Comparison of ENCODE assay signal across 8 cellular contexts in genomic region chrX:153794897-153795816, GRCh38. TPM values are rescaled to one million over a fixed set of nuclear protein-coding genes. Genes with fewer than 3 reads are reported as not detected.
DNase-seq lines count a peak whose midpoint lies in the region; ATAC-seq and TF ChIP-seq lines count a peak whose summit lies in the region.

No MANE protein-coding gene starts in this region.

- ATAC-seq in GM18505 (IDR thresholded peaks at IDR 0.05; ENCODE audit: unreplicated experiment) (peak; percentile 1), Panc1 (peak; percentile 1)

- DNase-seq in Panc1 (ENCODE audit: low read depth, low spot score): no peak
- DNase-seq in NCI-H2196 (lab: John Stamatoyannopoulos, UW; ENCODE audit: unreplicated experiment): no peak
- DNase-seq in LoVo (ENCODE audit: low spot score): no peak
- DNase-seq in mucosa of gallbladder (ENCODE audit: low spot score): no peak
- DNase-seq in NCI-H526 (lab: John Stamatoyannopoulos, UW): no peak

- TSS peak; percentile 94 for BruUV-seq in Panc1 (replicated peaks; lab: Mats Ljungman, UMichigan)

- H3K9ac ChIP-seq in duodenal mucosa (ENCODE audit: low read depth in 1 of 2, low read length in 2 of 2): peak overlapping the region; percentile 63

- no peak for TF ChIP-seq POLR2A in GM18505 (IDR thresholded peaks at IDR 0.05; ENCODE audit: borderline replicate concordance, extremely low read depth, insufficient read depth, insufficient read length)

- H3K36me3 ChIP-seq in Panc1 (ENCODE audit: control insufficient read depth, insufficient read depth, low read length) (peaks cover 3% of the 10 kb centered on the region), duodenal mucosa (ENCODE audit: control insufficient read depth in 1 of 2, insufficient read depth in 2 of 2, low read length in 2 of 2) (peaks cover 0 to 21% of the 10 kb centered on the region in 2 donors), muscle layer of duodenum (ENCODE audit: control insufficient read depth in 1 of 2, insufficient read depth in 2 of 2, low read length in 2 of 2) (peaks cover 0 to 9% of the 10 kb centered on the region in 2 donors)

- H3K4me3 ChIP-seq in Panc1 (ENCODE audit: low read depth in 2 of 2, low read length in 2 of 2) (peak overlapping the region; percentile 69 to 95), duodenal mucosa (ENCODE audit: low read depth in 1 of 2, low read length in 2 of 2) (peak overlapping the region; percentile 77 to 81), muscle layer of duodenum (ENCODE audit: low read depth in 1 of 2, low read length in 2 of 2) (peak overlapping the region; percentile 75 to 76)

- intact Hi-C loops in Panc1 (cut with micrococcal nuclease; ENCODE audit: unreplicated experiment): no loop called here

- in situ Hi-C loops in Panc1 (cut with HindIII; ENCODE audit: low pct_unique_long_range_greater_than_20kb, low sequenced_read_pairs): no loop called here

- H3K27me3 ChIP-seq in Panc1 (ENCODE audit: control insufficient read depth, insufficient read depth, low read length) (no peaks in the 10 kb centered on the region), duodenal mucosa (ENCODE audit: control insufficient read depth in 1 of 2, insufficient read depth in 2 of 2, low read length in 2 of 2) (no peaks in the 10 kb centered on the region), muscle layer of duodenum (ENCODE audit: low read depth, low read length) (no peaks in the 10 kb centered on the region)

- CTCF ChIA-PET in Panc1 (lab: Charles Lee): interaction anchor here (0.6 kb wide), 1 partner anchor 27 kb away, joined by 5 read pairs; no protein-coding TSS in a partner anchor

- peaks cover 22% of the 10 kb centered on the region for H3K4me1 ChIP-seq in Panc1 (ENCODE audit: control insufficient read depth, insufficient read depth, low read length)
- peaks cover 21 to 22% of the 10 kb centered on the region in 2 donors for H3K4me1 ChIP-seq in duodenal mucosa (ENCODE audit: control insufficient read depth in 1 of 2, insufficient read depth in 2 of 2, low read length in 2 of 2)
- H3K4me1 ChIP-seq in muscle layer of duodenum (ENCODE audit: control insufficient read depth in 1 of 2, insufficient read depth in 2 of 2, low read length in 2 of 2): peaks cover 0 to 26% of the 10 kb centered on the region in 2 donors

- no peak for TF ChIP-seq CTCF in Panc1 (IDR thresholded peaks at IDR 0.05)

- H3K27ac ChIP-seq in Panc1 (ENCODE audit: low read length) (peak overlapping the region; percentile 96), duodenal mucosa (ENCODE audit: low read depth, low read length) (peak overlapping the region; percentile 66), muscle layer of duodenum (ENCODE audit: low read length) (peak overlapping the region; percentile 56)

- H3K9me3 ChIP-seq in Panc1 (ENCODE audit: control insufficient read depth, insufficient read depth, low read depth, low read length) (no peaks in the 10 kb centered on the region), duodenal mucosa (ENCODE audit: control insufficient read depth in 1 of 2, low read length in 2 of 2) (no peaks in the 10 kb centered on the region), muscle layer of duodenum (ENCODE audit: control insufficient read depth in 1 of 2, low read length in 2 of 2) (no peaks in the 10 kb centered on the region)

- POLR2A ChIA-PET in Panc1 (lab: Charles Lee): interaction anchor here (0.6 kb wide), 1 partner anchor 128 kb away, joined by 3 read pairs; no protein-coding TSS in a partner anchor

RNA-seq across cellular contexts. Expression of gene SSR4, which starts 0.7 kb away (rescaled TPM):
- total RNA-seq in Panc1 (2021; ENCODE audit: unreplicated experiment) (504 TPM), mucosa of gallbladder (401 TPM)
- polyA plus RNA-seq in Panc1 (2012; ENCODE audit: insufficient read length): 706 TPM

RNA-seq across cellular contexts. Expression of gene IDH3G, which starts 1.0 kb away (rescaled TPM):
- total RNA-seq in Panc1 (2021; ENCODE audit: unreplicated experiment) (89.4 TPM), mucosa of gallbladder (51.5 TPM)
- 205 TPM for polyA plus RNA-seq in Panc1 (2012; ENCODE audit: insufficient read length)

RNA-seq across cellular contexts. Expression of gene SRPK3, which starts 14.3 kb away (rescaled TPM):
- total RNA-seq in Panc1 (2021; ENCODE audit: unreplicated experiment) (1.6 TPM), mucosa of gallbladder (5.8 TPM)
- polyA plus RNA-seq in Panc1 (2012; ENCODE audit: insufficient read length): 2.6 TPM

RNA-seq across cellular contexts. Expression of gene PLXNB3, which starts 31.1 kb away (rescaled TPM):
- total RNA-seq in Panc1 (2021; ENCODE audit: unreplicated experiment) (14.3 TPM), mucosa of gallbladder (65.3 TPM)
- polyA plus RNA-seq in Panc1 (2012; ENCODE audit: insufficient read length): 23.9 TPM

RNA-seq across cellular contexts. Expression of gene PDZD4, which starts 35.2 kb away (rescaled TPM):
- 37.2 TPM for total RNA-seq in Panc1 (2021; ENCODE audit: unreplicated experiment)
- polyA plus RNA-seq in Panc1 (2012; ENCODE audit: insufficient read length): 46.9 TPM
- 15.1 TPM for total RNA-seq in mucosa of gallbladder
